ENCODE assay signal across 17 cellular contexts in the genomic region with DNA sequence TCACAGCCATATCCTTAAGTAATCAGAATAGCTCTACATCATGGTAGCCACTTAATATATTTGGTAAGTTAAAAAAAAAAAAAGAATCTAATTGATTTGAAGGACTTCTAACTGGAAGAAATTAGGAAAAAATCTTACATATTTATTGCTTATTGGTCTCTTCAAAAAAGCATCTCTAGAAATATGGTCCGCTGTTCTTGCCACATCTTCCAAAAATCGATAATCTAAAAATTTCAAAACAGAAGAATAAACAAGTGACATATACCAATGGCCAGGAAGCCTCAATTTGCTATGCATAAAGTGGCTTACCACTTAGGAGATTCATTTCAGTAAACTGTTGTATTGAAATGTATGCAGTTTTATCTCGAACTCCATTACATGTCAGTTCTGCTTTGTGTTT. TPM values are rescaled to one million over a fixed set of nuclear protein-coding genes. Genes with fewer than 3 reads are reported as not detected.
DNase-seq lines count a peak whose midpoint lies in the region; ATAC-seq and TF ChIP-seq lines count a peak whose summit lies in the region.
"Had no signal": no experiment of that assay in that cellular context is flagged by ENCODE, and none has a peak within 500 bp of the region (broad histone marks: within the 10 kb centered on the region; RNA-seq: fewer than 3 reads in every experiment).

No MANE protein-coding gene starts in this region.

- H3K27me3 Mint-ChIP-seq in CD8-positive, alpha-beta T cell (ENCODE audit: low read depth) = no peaks in the 10 kb centered on the region
- H3K27me3 Mint-ChIP-seq in T-helper 2 cell treated with Interferon-gamma antibody and Interleukin-4, amounts not matched to agents 5 μg/mL and 100 μg/mL, for 36 hours (ENCODE audit: low read depth) = no peaks in the 10 kb centered on the region

- peaks cover 55% of the 10 kb centered on the region for H3K79me2 ChIP-seq in ACC112 (ENCODE audit: control insufficient read depth, insufficient read depth, low read length, unreplicated experiment)
- peaks cover 51% of the 10 kb centered on the region for H3K79me2 ChIP-seq in hepatocyte

- no peaks in the 10 kb centered on the region for H3K9me2 ChIP-seq in hepatocyte (replicated peaks; ENCODE audit: insufficient read depth)

- intact Hi-C loops in CD8-positive, alpha-beta T cell (cut with DNase I, micrococcal nuclease) = loop anchor here (2.0 to 10.0 kb wide), 14 partner anchors 429 to 1629 kb away; a partner anchor contains a TSS

- ATAC-seq in CD8-positive, alpha-beta T cell = no peak
- ATAC-seq in left lobe of liver (no peak), GM18867 (IDR thresholded peaks at IDR 0.05; ENCODE audit: unreplicated experiment) (no peak)

- peak overlapping the region; percentile 85 for H3K4me2 ChIP-seq in hepatocyte

- DNase-seq in CD8-positive, alpha-beta T cell = no peak
- no peak for DNase-seq in T-helper 2 cell treated with Interferon-gamma antibody and Interleukin-4, amounts not matched to agents 5 μg/mL and 100 μg/mL, for 36 hours (ENCODE audit: low spot score)
- DNase-seq in hepatocyte (ENCODE audit: low spot score) (no peak), left lobe of liver (ENCODE audit: low spot score) (no peak), iPS-NIHi7 (ENCODE audit: extremely low spot score) (no peak), caudate nucleus (lab: John Stamatoyannopoulos, UW) (no peak)
- DNase-seq: activated CD8-positive, alpha-beta memory T cell treated with anti-CD3 and anti-CD28 coated beads for 24 hours; BE2C; cerebellar nuclear complex; DMS79; glutamatergic neuron; KG1; NCI-H2227 treated with DMSO at 0.1 percent for 48 hours; stomach had no signal

- no peaks in the 10 kb centered on the region for H3K9me3 ChIP-seq in CD8-positive, alpha-beta T cell (ENCODE audit: low read length)
- no peaks in the 10 kb centered on the region for H3K9me3 ChIP-seq in hepatocyte (ENCODE audit: low read depth)
- H3K9me3 ChIP-seq: BE2C, SJSA1, stomach had no signal

- peak overlapping the region; percentile 40 for H3K4me3 Mint-ChIP-seq in CD8-positive, alpha-beta T cell
- H3K4me3 Mint-ChIP-seq in T-helper 2 cell treated with Interferon-gamma antibody and Interleukin-4, amounts not matched to agents 5 μg/mL and 100 μg/mL, for 36 hours = peak overlapping the region; percentile 47

- H3K27ac Mint-ChIP-seq in CD8-positive, alpha-beta T cell = no peak overlapping the region
- no peak overlapping the region for H3K27ac Mint-ChIP-seq in T-helper 2 cell treated with Interferon-gamma antibody and Interleukin-4, amounts not matched to agents 5 μg/mL and 100 μg/mL, for 36 hours

- H3K9me3 Mint-ChIP-seq in CD8-positive, alpha-beta T cell = peaks cover 3% of the 10 kb centered on the region
- no peaks in the 10 kb centered on the region for H3K9me3 Mint-ChIP-seq in T-helper 2 cell treated with Interferon-gamma antibody and Interleukin-4, amounts not matched to agents 5 μg/mL and 100 μg/mL, for 36 hours

- no peaks in the 10 kb centered on the region for H4K20me1 ChIP-seq in hepatocyte (ENCODE audit: insufficient read depth, poor library complexity, severe bottlenecking)

- H3K4me1 ChIP-seq in ACC112 (ENCODE audit: control insufficient read depth, insufficient read depth, low read length, unreplicated experiment) (no peaks in the 10 kb centered on the region), hepatocyte (ENCODE audit: insufficient read depth) (peaks cover 12% of the 10 kb centered on the region)
- H3K4me1 ChIP-seq in CD8-positive, alpha-beta T cell (ENCODE audit: insufficient read depth, low read length) = peaks cover 17% of the 10 kb centered on the region
- H3K4me1 ChIP-seq: BE2C had no signal

- H3K36me3 Mint-ChIP-seq in CD8-positive, alpha-beta T cell = peaks cover 49% of the 10 kb centered on the region
- H3K36me3 Mint-ChIP-seq in T-helper 2 cell treated with Interferon-gamma antibody and Interleukin-4, amounts not matched to agents 5 μg/mL and 100 μg/mL, for 36 hours (ENCODE audit: low read depth) = peaks cover 40% of the 10 kb centered on the region

- POLR2A ChIA-PET in CD8-positive, alpha-beta T cell (lab: Charles Lee) = no interaction called here

- H3K27me3 ChIP-seq in ACC112 (ENCODE audit: insufficient read depth, low read length) (no peaks in the 10 kb centered on the region), hepatocyte (no peaks in the 10 kb centered on the region)
- no peaks in the 10 kb centered on the region for H3K27me3 ChIP-seq in CD8-positive, alpha-beta T cell (ENCODE audit: insufficient read depth, low read length)
- H3K27me3 ChIP-seq: BE2C, SJSA1, stomach had no signal

- WGBS in hepatocyte (ENCODE audit: low lambda C conversion rate, missing lambda C conversion rate) = 98% methylated on average over 3 of the region's 3 CpGs

- CTCF ChIA-PET in CD8-positive, alpha-beta T cell (lab: Charles Lee) = no interaction called here

- H2AFZ ChIP-seq in ACC112 (ENCODE audit: low read length, unreplicated experiment) (no peak overlapping the region), hepatocyte (no peak overlapping the region)

- peaks cover 40% of the 10 kb centered on the region for H3K4me1 Mint-ChIP-seq in CD8-positive, alpha-beta T cell (ENCODE audit: low read depth)
- peaks cover 22% of the 10 kb centered on the region for H3K4me1 Mint-ChIP-seq in T-helper 2 cell treated with Interferon-gamma antibody and Interleukin-4, amounts not matched to agents 5 μg/mL and 100 μg/mL, for 36 hours (ENCODE audit: low read depth)

- peak overlapping the region; percentile 97 for H3K4me3 ChIP-seq in ACC112 (ENCODE audit: low read depth, low read length)
- no peak overlapping the region for H3K4me3 ChIP-seq in CD8-positive, alpha-beta T cell (ENCODE audit: low read depth, low read length)
- no peak overlapping the region for H3K4me3 ChIP-seq in hepatocyte
- H3K4me3 ChIP-seq: SJSA1 had no signal

- peaks cover 43% of the 10 kb centered on the region for H3K36me3 ChIP-seq in ACC112 (ENCODE audit: insufficient read depth, low read length)
- peaks cover 8% of the 10 kb centered on the region for H3K36me3 ChIP-seq in CD8-positive, alpha-beta T cell (ENCODE audit: insufficient read depth, low read length)
- no peaks in the 10 kb centered on the region for H3K36me3 ChIP-seq in hepatocyte (replicated peaks; ENCODE audit: insufficient read depth, low read depth)
- H3K36me3 ChIP-seq: BE2C had no signal

- H3K27ac ChIP-seq in ACC112 (ENCODE audit: low read depth, low read length) (no peak overlapping the region), hepatocyte (no peak overlapping the region), caudate nucleus (ENCODE audit: low read depth, low read length) (no peak overlapping the region)
- H3K27ac ChIP-seq in CD8-positive, alpha-beta T cell (ENCODE audit: low read depth, low read length) = no peak overlapping the region
- H3K27ac ChIP-seq: SJSA1, stomach had no signal

- TF ChIP-seq CTCF in CD8-positive, alpha-beta T cell (IDR thresholded peaks at IDR 0.05) = no peak
- no peak for TF ChIP-seq CTCF in hepatocyte (IDR thresholded peaks at IDR 0.05; ENCODE audit: poor library complexity)

RNA-seq across cellular contexts. Expression of a gene that starts 2.3 kb away (rescaled TPM):
- total RNA-seq in CD8-positive, alpha-beta T cell = 10 to 100 TPM; 14.4 to 15.3 TPM
- total RNA-seq in hepatocyte (11.5 and 13.5 TPM in 2 replicates), left lobe of liver (3.4 TPM)
- polyA plus RNA-seq in hepatocyte = 12.1 and 14.2 TPM in 2 replicates
